Comparison of ENCODE assay signal across 20 cellular contexts in the genomic region with DNA sequence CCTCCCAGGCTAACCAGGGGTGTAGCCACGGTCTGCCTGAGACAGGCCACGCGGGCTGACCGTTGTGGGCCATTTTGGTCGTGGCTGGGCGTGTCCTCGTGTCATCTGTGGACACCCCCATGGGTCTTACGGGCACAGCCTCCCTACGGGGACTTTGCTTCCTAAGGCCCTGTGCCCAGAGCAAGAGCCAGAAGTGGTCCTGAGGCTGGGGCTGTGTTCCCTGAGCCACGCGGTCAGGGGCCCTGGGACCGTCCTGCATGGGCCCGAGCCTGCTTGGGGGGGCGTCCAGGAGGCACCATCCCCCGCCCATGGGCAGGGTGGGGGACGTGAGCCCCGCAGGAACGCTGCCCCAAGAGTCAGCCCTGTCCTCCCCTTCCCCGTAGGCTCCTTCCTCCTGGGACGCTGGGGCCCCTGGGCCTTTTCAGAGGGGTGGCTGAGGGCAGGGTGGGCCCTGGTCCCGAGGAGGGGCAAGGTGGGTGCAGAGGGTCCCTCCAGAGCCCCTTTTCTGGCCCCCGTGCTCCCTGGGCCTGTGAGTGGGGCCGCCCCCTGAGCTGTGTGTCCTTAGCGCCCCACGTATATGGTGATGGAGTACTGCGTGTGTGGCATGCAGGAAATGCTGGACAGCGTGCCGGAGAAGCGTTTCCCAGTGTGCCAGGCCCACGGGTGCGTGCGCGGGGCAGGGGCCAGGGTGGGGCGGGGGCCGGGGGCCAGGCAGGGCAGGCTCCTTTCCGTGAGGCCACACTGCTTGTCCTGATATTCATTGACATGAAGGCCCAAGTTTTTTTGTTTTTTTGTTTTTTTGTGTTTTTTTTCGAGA. TPM values are rescaled to one million over a fixed set of nuclear protein-coding genes. Genes with fewer than 3 reads are reported as not detected.
DNase-seq lines count a peak whose midpoint lies in the region; ATAC-seq, FAIRE-seq and TF ChIP-seq lines count a peak whose summit lies in the region.
"Had no signal": no experiment of that assay in that cellular context is flagged by ENCODE, and none has a peak within 500 bp of the region (broad histone marks: within the 10 kb centered on the region; RNA-seq: fewer than 3 reads in every experiment).

No MANE protein-coding gene starts in this region.

- ATAC-seq in K562: no peak
- no peak for ATAC-seq in GM18861 (IDR thresholded peaks at IDR 0.05; ENCODE audit: unreplicated experiment)
- ATAC-seq in body of pancreas: no peak
- ATAC-seq: activated CD4-positive, alpha-beta T cell treated with anti-CD3 and anti-CD28 coated beads for 36 hours; activated naive CD4-positive, alpha-beta T cell treated with anti-CD3 and anti-CD28 coated beads, Interleukin-2, amount 50 U/mL, for 72 hours; effector memory CD8-positive, alpha-beta T cell; left colon; stimulated activated effector memory CD8-positive, alpha-beta T cell treated with anti-CD3 and anti-CD28 coated beads, Interleukin-12 subunit alpha, Interleukin-12 subunit beta, amount 100 ng/mL, for 72 hours had no signal

- no peak overlapping the region for H3K4me3 ChIP-seq in BLaER1 treated with 17β-estradiol and CSF1 and Interleukin-3, amounts not matched to agents 10 nM and 100 nM
- H3K4me3 ChIP-seq in K562: no peak overlapping the region
- no peak overlapping the region for H3K4me3 ChIP-seq in skin epidermis
- no peak overlapping the region for H3K4me3 ChIP-seq in body of pancreas
- H3K4me3 ChIP-seq: ovary had no signal

- no peak overlapping the region for H3K4me2 ChIP-seq in BLaER1 treated with 17β-estradiol and CSF1 and Interleukin-3, amounts not matched to agents 10 nM and 100 nM
- no peak overlapping the region for H3K4me2 ChIP-seq in K562 (ENCODE audit: insufficient read depth, low read length)

- peak overlapping the region in 10 of 11 experiments; percentile 3 to 48 (median 33); a peak in 12 of 22 replicates for H3K9ac ChIP-seq in BLaER1 treated with 17β-estradiol and CSF1 and Interleukin-3, amounts not matched to agents 10 nM and 100 nM
- peak overlapping the region in 1 of 2 experiments; percentile 61; a peak in 2 of 4 replicates for H3K9ac ChIP-seq in K562 (ENCODE audit: insufficient read depth in 1 of 2, low read depth in 2 of 2, low read length in 2 of 2)

- peak overlapping the region in 5 of 11 experiments; percentile 16 to 34 (median 23); a peak in 8 of 22 replicates for H3K27ac ChIP-seq in BLaER1 treated with 17β-estradiol and CSF1 and Interleukin-3, amounts not matched to agents 10 nM and 100 nM
- H3K27ac ChIP-seq in K562 (ENCODE audit: extremely low read depth, low read depth, low read length) (no peak overlapping the region), layer of hippocampus (ENCODE audit: low read depth, low read length) (peak overlapping the region; percentile 65), skin epidermis (peak overlapping the region in 14 of 21 experiments; percentile 2 to 75 (median 50)), body of pancreas (peak overlapping the region in 1 of 4 donors; percentile 36)
- H3K27ac ChIP-seq: HL-60, ovary had no signal

- H3K27me3 ChIP-seq in BLaER1 treated with 17β-estradiol and CSF1 and Interleukin-3, amounts not matched to agents 10 nM and 100 nM: no peaks in the 10 kb centered on the region
- H3K27me3 ChIP-seq in K562 (ENCODE audit: control insufficient read depth in 2 of 2, insufficient read depth in 2 of 2, low read length in 2 of 2) (no peaks in the 10 kb centered on the region), layer of hippocampus (ENCODE audit: control insufficient read depth, insufficient read depth, low read length) (no peaks in the 10 kb centered on the region), body of pancreas (no peaks in the 10 kb centered on the region)
- H3K27me3 ChIP-seq: ovary had no signal

- no peak for FAIRE-seq in K562 (lab: Jason Lieb, UNC)

- WGBS in K562 (ENCODE audit: insufficient coverage, low coverage, missing lambda C conversion rate): 90% methylated on average over 23 of the region's 37 CpGs
- 83 to 91% methylated on average over 19 to 29 of the region's 37 CpGs for WGBS in body of pancreas, 2 donors

- no peaks in the 10 kb centered on the region for H3K9me3 ChIP-seq in BLaER1 treated with 17β-estradiol and CSF1 and Interleukin-3, amounts not matched to agents 10 nM and 100 nM (replicated peaks in 1 of 11)
- H3K9me3 ChIP-seq in K562 (replicated peaks; ENCODE audit: control insufficient read depth, insufficient read depth, low read depth, low read length) (no peaks in the 10 kb centered on the region), body of pancreas (no peaks in the 10 kb centered on the region)
- H3K9me3 ChIP-seq: ovary had no signal

- TF ChIP-seq EP300 in K562 (IDR thresholded peaks at IDR 0.05; ENCODE audit: low read length): no peak

- in situ Hi-C loops in K562 (cut with MboI): no loop called here

- no peak for TF ChIP-seq CTCF in K562 (IDR thresholded peaks at IDR 0.05 in 2 of 3, conservative IDR thresholded peaks at IDR 0.05 in 1 of 3; ENCODE audit: insufficient read depth in 2 of 3, low read depth in 1 of 3, low read length in 3 of 3)
- no peak for TF ChIP-seq CTCF in body of pancreas (IDR thresholded peaks at IDR 0.05)

- H3K4me1 ChIP-seq in BLaER1 treated with 17β-estradiol and CSF1 and Interleukin-3, amounts not matched to agents 10 nM and 100 nM: peaks cover 28 to 70% (median 47%) of the 10 kb centered on the region in 10 experiments
- H3K4me1 ChIP-seq in K562 (replicated peaks in 1 of 2; ENCODE audit: control insufficient read depth in 2 of 2, insufficient read depth in 2 of 2, low read length in 2 of 2) (peaks cover 13 to 89% of the 10 kb centered on the region in 2 experiments; a peak in 4 of 5 replicates), body of pancreas (peaks cover 48% of the 10 kb centered on the region)

- peaks cover 14% of the 10 kb centered on the region for H3K9me1 ChIP-seq in K562 (ENCODE audit: control insufficient read depth, insufficient read depth, low read length)

- CTCF ChIA-PET in K562 (lab: Yijun Ruan, JAX; ENCODE audit: low intra/inter-chr PET ratio): interaction anchor here (0.8 kb wide), 1 partner anchor 170 kb away, joined by 3 read pairs; no protein-coding TSS in a partner anchor

- TF ChIP-seq RAD21 in K562 (CRISPR knock-in tag; conservative IDR thresholded peaks at IDR 0.05 in 1 of 2, IDR thresholded peaks at IDR 0.05 in 1 of 2): no peak

- POLR2A ChIA-PET in K562 (lab: Yijun Ruan, JAX): interaction anchor here (0.5 to 2.1 kb wide), 5 partner anchors 14 to 192 kb away, joined by 3 to 7 read pairs (median 5); partner anchors contain the start of gene CIRBP

- no peak for TF ChIP-seq POLR2A in K562 (conservative IDR thresholded peaks at IDR 0.05)
- TF ChIP-seq POLR2A in body of pancreas (IDR thresholded peaks at IDR 0.05): no peak

- no TSS peak for BruUV-seq in K562 (replicated peaks; lab: Mats Ljungman, UMichigan)

- intact Hi-C loops in K562 (cut with micrococcal nuclease): no loop called here
- intact Hi-C loops in body of pancreas (cut with DNase I): no loop called here

- H3K79me2 ChIP-seq in K562 (ENCODE audit: control insufficient read depth, insufficient read depth, low read length): peaks cover 71% of the 10 kb centered on the region

- DNase-seq in K562 (ENCODE audit: extremely low read depth in 1 of 4, low spot score in 3 of 4): no peak
- DNase-seq in cerebellum (ENCODE audit: low spot score): no peak
- DNase-seq in stimulated activated CD4-positive, alpha-beta T cell treated with anti-CD3 and anti-CD28 coated beads, Interleukin-2, amount 100 ng/mL, for 48 hours: no peak
- no peak for DNase-seq in body of pancreas
- DNase-seq: ACHN; activated CD4-positive, alpha-beta T cell treated with anti-CD3 and anti-CD28 coated beads for 36 hours; CD4-positive, CD25-positive, alpha-beta regulatory T cell; effector memory CD8-positive, alpha-beta T cell; NCI-H1048; NCI-H2107; ovary; stimulated activated CD4-positive, alpha-beta T cell treated with anti-CD3 and anti-CD28 coated beads, Interleukin-12 subunit alpha, Interleukin-12 subunit beta, amount 100 ng/mL, for 4 hours had no signal

- H4K20me1 ChIP-seq in BLaER1 treated with 17β-estradiol and CSF1 and Interleukin-3, amounts not matched to agents 10 nM and 100 nM: peaks cover 93 to 100% (median 97%) of the 10 kb centered on the region in 11 experiments
- H4K20me1 ChIP-seq in K562 (replicated peaks; ENCODE audit: control insufficient read depth, insufficient read depth, low read length): peaks cover 49% of the 10 kb centered on the region

- peaks cover 50 to 89% (median 69%) of the 10 kb centered on the region in 11 experiments for H3K36me3 ChIP-seq in BLaER1 treated with 17β-estradiol and CSF1 and Interleukin-3, amounts not matched to agents 10 nM and 100 nM
- H3K36me3 ChIP-seq in K562 (ENCODE audit: control insufficient read depth, insufficient read depth, low read length) (peaks cover 80% of the 10 kb centered on the region; the same call in 2 of the 3 replicates), body of pancreas (replicated peaks in 1 of 2; ENCODE audit: insufficient read depth in 1 of 2, low read depth in 2 of 2) (peaks cover 0 to 4% of the 10 kb centered on the region in 2 donors)
- H3K36me3 ChIP-seq: ovary had no signal

- H2AFZ ChIP-seq in K562 (ENCODE audit: low read depth, low read length): no peak overlapping the region

RNA-seq across cellular contexts. Expression of gene STK11, which starts 13.4 kb away (rescaled TPM):
- 76.0 and 175 TPM in 2 replicates for total RNA-seq in K562 (2011; cell fraction: chromatin; rRNA removed; ENCODE audit: low replicate concordance)
- total RNA-seq in K562 (2011; cell fraction: nucleolus; rRNA removed): 128 and 133 TPM in 2 replicates
- total RNA-seq in K562 (2011; cell fraction: nucleoplasm; rRNA removed): 58.7 and 79.5 TPM in 2 replicates
- 96.5 and 102 TPM in 2 replicates for total RNA-seq in K562 (2014; rRNA removed)
- 28.9 and 31.7 TPM in 2 replicates for total RNA-seq in K562 (2014; rRNA removed; fragmentation: Illumina TruSeq; extraction: Trizol)
- 40.6 and 43.2 TPM in 2 replicates for total RNA-seq in K562 (2015; rRNA removed; fragmentation: Illumina TruSeq; extraction: Trizol)
- 76.3 and 89.6 TPM in 2 replicates for total RNA-seq in K562 (2021)
- polyA plus RNA-seq in K562 (2011; rRNA removed): 31.2 and 34.3 TPM in 2 replicates
- 37.0 and 67.8 TPM in 2 replicates for polyA plus RNA-seq in K562 (2011; cell fraction: cytosol; rRNA removed)
- polyA plus RNA-seq in K562 (2011; cell fraction: nucleus; rRNA removed): 127 and 182 TPM in 2 replicates
- polyA plus RNA-seq in K562 (2012): 49.5 and 76.3 TPM in 2 replicates
- 22.0 and 39.1 TPM in 2 replicates for polyA plus RNA-seq in K562 (2014; fragmentation: Illumina TruSeq; extraction: Trizol)
- polyA plus RNA-seq in K562 (2014; fragmentation: Nextera tagmentation; extraction: Ambion mirVana): under 1 TPM; 0.15 to 1.00 TPM
- polyA plus RNA-seq in K562 (2014; rRNA removed): 69.4 and 79.9 TPM in 2 replicates
- 38.2 and 43.6 TPM in 2 replicates for polyA minus RNA-seq in K562 (2011; rRNA and poly(A)+ RNA removed)
- 33.9 and 37.0 TPM in 2 replicates for polyA minus RNA-seq in K562 (2011; cell fraction: cytosol; rRNA and poly(A)+ RNA removed)
- 34.3 and 36.1 TPM in 2 replicates for polyA minus RNA-seq in K562 (2011; cell fraction: nucleus; rRNA and poly(A)+ RNA removed)
- 27.0 TPM for total RNA-seq in cerebellum
- total RNA-seq in body of pancreas: 10 to 100 TPM; 49.0 to 68.6 TPM

RNA-seq across cellular contexts. Expression of gene CBARP, which starts 18.8 kb away (rescaled TPM):
- 2.8 and 13.5 TPM in 2 replicates for total RNA-seq in K562 (2011; cell fraction: chromatin; rRNA removed; ENCODE audit: low replicate concordance)
- total RNA-seq in K562 (2011; cell fraction: nucleolus; rRNA removed): 11.4 and 15.2 TPM in 2 replicates
- 4.2 and 6.2 TPM in 2 replicates for total RNA-seq in K562 (2011; cell fraction: nucleoplasm; rRNA removed)
- 3.7 and 3.8 TPM in 2 replicates for total RNA-seq in K562 (2014; rRNA removed)
- total RNA-seq in K562 (2014; rRNA removed; fragmentation: Illumina TruSeq; extraction: Trizol): 0.18 TPM in 1 of 2 replicates, not detected in the other
- 1.3 and 1.4 TPM in 2 replicates for total RNA-seq in K562 (2015; rRNA removed; fragmentation: Illumina TruSeq; extraction: Trizol)
- total RNA-seq in K562 (2021): 6.6 and 8.9 TPM in 2 replicates
- 0.98 and 1.2 TPM in 2 replicates for polyA plus RNA-seq in K562 (2011; rRNA removed)
- polyA plus RNA-seq in K562 (2011; cell fraction: cytosol; rRNA removed): 0.84 and 4.5 TPM in 2 replicates
- polyA plus RNA-seq in K562 (2011; cell fraction: nucleus; rRNA removed): 8.2 and 25.4 TPM in 2 replicates
- 3.1 and 3.3 TPM in 2 replicates for polyA plus RNA-seq in K562 (2012)
- polyA plus RNA-seq in K562 (2014; fragmentation: Illumina TruSeq; extraction: Trizol): 0.25 and 2.3 TPM in 2 replicates
- under 1 TPM in 1 of 2 experiments, not detected in 1; 0.03 TPM for polyA plus RNA-seq in K562 (2014; fragmentation: Nextera tagmentation; extraction: Ambion mirVana)
- polyA plus RNA-seq in K562 (2014; rRNA removed): 5.8 and 6.3 TPM in 2 replicates
- 0.11 and 0.15 TPM in 2 replicates for polyA minus RNA-seq in K562 (2011; rRNA and poly(A)+ RNA removed)
- polyA minus RNA-seq in K562 (2011; cell fraction: cytosol; rRNA and poly(A)+ RNA removed): 2.9 and 3.0 TPM in 2 replicates
- polyA minus RNA-seq in K562 (2011; cell fraction: nucleus; rRNA and poly(A)+ RNA removed): 3.0 and 3.8 TPM in 2 replicates
- total RNA-seq in cerebellum: 5.6 TPM
- total RNA-seq in body of pancreas: under 1 TPM; 0.33 to 0.78 TPM
- polyA plus RNA-seq: CD4-positive, CD25-positive, alpha-beta regulatory T cell had no signal

RNA-seq across cellular contexts. Expression of gene ATP5F1D, which starts 22.6 kb away (rescaled TPM):
- total RNA-seq in K562 (2011; cell fraction: chromatin; rRNA removed; ENCODE audit: low replicate concordance): 42.1 and 110 TPM in 2 replicates
- 116 and 129 TPM in 2 replicates for total RNA-seq in K562 (2011; cell fraction: nucleolus; rRNA removed)
- 74.0 and 85.6 TPM in 2 replicates for total RNA-seq in K562 (2011; cell fraction: nucleoplasm; rRNA removed)
- total RNA-seq in K562 (2014; rRNA removed) (135 and 145 TPM in 2 replicates), K562 (2014; rRNA removed; fragmentation: Illumina TruSeq; extraction: Trizol) (3.9 and 4.6 TPM in 2 replicates), K562 (2015; rRNA removed; fragmentation: Illumina TruSeq; extraction: Trizol) (65.2 and 73.0 TPM in 2 replicates), K562 (2021) (409 and 434 TPM in 2 replicates), cerebellum (10.9 TPM), body of pancreas (100 to 1,000 TPM; 156 to 157 TPM)
- polyA plus RNA-seq in K562 (2011; rRNA removed) (36.8 and 58.7 TPM in 2 replicates), K562 (2014; fragmentation: Illumina TruSeq; extraction: Trizol) (18.7 and 106 TPM in 2 replicates), K562 (2014; fragmentation: Nextera tagmentation; extraction: Ambion mirVana) (10 to 100 TPM in 1 of 2 experiments, 1 to 10 TPM in 1; 9.7 to 23.3 TPM), K562 (2014; rRNA removed) (233 and 236 TPM in 2 replicates)
- polyA plus RNA-seq in K562 (2011; cell fraction: cytosol; rRNA removed): 119 and 471 TPM in 2 replicates
- polyA plus RNA-seq in K562 (2011; cell fraction: nucleus; rRNA removed): 90.5 and 137 TPM in 2 replicates
- 278 and 318 TPM in 2 replicates for polyA plus RNA-seq in K562 (2012)
- polyA minus RNA-seq in K562 (2011; rRNA and poly(A)+ RNA removed): 16.5 and 29.9 TPM in 2 replicates
- 115 and 175 TPM in 2 replicates for polyA minus RNA-seq in K562 (2011; cell fraction: cytosol; rRNA and poly(A)+ RNA removed)
- 28.8 and 35.8 TPM in 2 replicates for polyA minus RNA-seq in K562 (2011; cell fraction: nucleus; rRNA and poly(A)+ RNA removed)

RNA-seq across cellular contexts. Expression of gene MIDN, which starts 29.4 kb away (rescaled TPM):
- 30.7 and 106 TPM in 2 replicates for total RNA-seq in K562 (2011; cell fraction: chromatin; rRNA removed; ENCODE audit: low replicate concordance)
- 81.7 and 90.7 TPM in 2 replicates for total RNA-seq in K562 (2011; cell fraction: nucleolus; rRNA removed)
- 55.1 and 88.1 TPM in 2 replicates for total RNA-seq in K562 (2011; cell fraction: nucleoplasm; rRNA removed)
- total RNA-seq in K562 (2014; rRNA removed) (13.5 and 20.8 TPM in 2 replicates), K562 (2014; rRNA removed; fragmentation: Illumina TruSeq; extraction: Trizol) (3.9 and 4.8 TPM in 2 replicates), K562 (2015; rRNA removed; fragmentation: Illumina TruSeq; extraction: Trizol) (10.1 and 11.0 TPM in 2 replicates), K562 (2021) (120 and 121 TPM in 2 replicates), cerebellum (13.6 TPM), body of pancreas (10 to 100 TPM; 36.3 to 43.5 TPM)
- polyA plus RNA-seq in K562 (2011; rRNA removed) (7.0 and 10.2 TPM in 2 replicates), K562 (2014; fragmentation: Illumina TruSeq; extraction: Trizol) (20.5 and 38.3 TPM in 2 replicates), K562 (2014; fragmentation: Nextera tagmentation; extraction: Ambion mirVana) (1 to 10 TPM in 1 of 2 experiments, under 1 TPM in 1; 0.17 to 1.5 TPM), K562 (2014; rRNA removed) (41.3 and 44.6 TPM in 2 replicates)
- 14.0 and 26.8 TPM in 2 replicates for polyA plus RNA-seq in K562 (2011; cell fraction: cytosol; rRNA removed)
- 44.8 and 87.0 TPM in 2 replicates for polyA plus RNA-seq in K562 (2011; cell fraction: nucleus; rRNA removed)
- 29.5 and 39.8 TPM in 2 replicates for polyA plus RNA-seq in K562 (2012)
- polyA minus RNA-seq in K562 (2011; rRNA and poly(A)+ RNA removed): 2.7 and 3.0 TPM in 2 replicates
- 29.9 and 43.2 TPM in 2 replicates for polyA minus RNA-seq in K562 (2011; cell fraction: cytosol; rRNA and poly(A)+ RNA removed)
- polyA minus RNA-seq in K562 (2011; cell fraction: nucleus; rRNA and poly(A)+ RNA removed): 28.0 and 34.2 TPM in 2 replicates

RNA-seq across cellular contexts. Expression of gene SBNO2, which starts 44.9 kb away (rescaled TPM):
- 26.2 and 103 TPM in 2 replicates for total RNA-seq in K562 (2011; cell fraction: chromatin; rRNA removed; ENCODE audit: low replicate concordance)
- 64.1 and 67.7 TPM in 2 replicates for total RNA-seq in K562 (2011; cell fraction: nucleolus; rRNA removed)
- total RNA-seq in K562 (2011; cell fraction: nucleoplasm; rRNA removed): 28.6 and 30.7 TPM in 2 replicates
- total RNA-seq in K562 (2014; rRNA removed) (18.6 and 23.1 TPM in 2 replicates), K562 (2014; rRNA removed; fragmentation: Illumina TruSeq; extraction: Trizol) (4.0 and 6.3 TPM in 2 replicates), K562 (2015; rRNA removed; fragmentation: Illumina TruSeq; extraction: Trizol) (6.7 and 7.8 TPM in 2 replicates), K562 (2021) (46.2 and 49.0 TPM in 2 replicates), cerebellum (6.5 TPM), body of pancreas (10 to 100 TPM; 14.0 to 30.7 TPM)
- polyA plus RNA-seq in K562 (2011; rRNA removed) (6.7 and 9.3 TPM in 2 replicates), K562 (2014; fragmentation: Illumina TruSeq; extraction: Trizol) (5.2 and 13.0 TPM in 2 replicates), K562 (2014; fragmentation: Nextera tagmentation; extraction: Ambion mirVana) (under 1 TPM; 0.01 to 0.04 TPM), K562 (2014; rRNA removed) (21.5 and 23.1 TPM in 2 replicates)
- polyA plus RNA-seq in K562 (2011; cell fraction: cytosol; rRNA removed): 7.4 and 14.1 TPM in 2 replicates
- polyA plus RNA-seq in K562 (2011; cell fraction: nucleus; rRNA removed): 45.7 and 79.0 TPM in 2 replicates
- 20.3 and 27.1 TPM in 2 replicates for polyA plus RNA-seq in K562 (2012)
- 3.7 and 8.1 TPM in 2 replicates for polyA minus RNA-seq in K562 (2011; rRNA and poly(A)+ RNA removed)
- 16.7 and 22.1 TPM in 2 replicates for polyA minus RNA-seq in K562 (2011; cell fraction: cytosol; rRNA and poly(A)+ RNA removed)
- polyA minus RNA-seq in K562 (2011; cell fraction: nucleus; rRNA and poly(A)+ RNA removed): 20.7 and 21.3 TPM in 2 replicates
